ENCODE assay signal across 1 cellular context in the genomic region with DNA sequence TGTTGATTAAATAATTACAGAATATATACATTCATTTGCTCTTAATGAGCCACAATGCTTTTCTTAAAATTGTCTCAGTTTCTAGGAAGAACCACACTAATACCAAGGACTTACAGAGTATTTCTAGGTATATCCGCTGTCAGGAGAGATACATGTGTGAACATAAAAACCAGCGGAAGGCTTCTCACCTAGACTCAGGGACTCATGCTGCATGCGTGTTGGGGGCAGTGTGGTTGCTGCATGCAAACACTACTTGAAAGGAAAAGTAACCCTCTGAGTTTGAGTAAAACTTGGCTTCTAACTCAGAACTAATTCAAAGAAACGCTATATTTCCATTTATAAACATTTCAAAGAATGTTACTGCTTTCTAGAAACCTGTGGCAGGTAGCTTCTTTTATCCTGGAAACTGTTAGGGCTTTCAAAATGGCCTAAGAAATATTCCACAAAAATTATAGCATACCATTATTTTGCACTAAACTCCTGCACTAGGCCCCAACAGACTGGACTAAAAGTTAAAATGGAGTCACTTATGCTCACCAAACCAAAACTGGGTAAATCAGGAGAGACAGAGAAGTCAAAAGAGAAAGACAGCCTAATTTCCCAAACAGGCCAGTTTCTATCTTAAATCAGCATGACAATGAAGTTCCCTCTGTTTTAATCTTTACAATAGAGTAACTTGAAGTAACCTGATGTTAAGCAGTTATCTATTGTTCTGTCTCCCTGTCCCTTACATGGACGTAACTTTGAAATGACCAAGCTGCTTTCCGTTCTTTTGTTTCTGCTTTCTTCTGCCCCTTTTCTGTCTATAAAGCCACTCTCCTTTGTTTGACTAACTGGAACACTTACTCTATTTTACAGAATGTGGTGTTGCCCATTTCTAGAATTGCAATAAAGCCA.
TF ChIP-seq lines count a peak whose summit lies in the region.

No MANE protein-coding gene starts in this region.

TF ChIP-seq in HepG2, 621 proteins besides CTCF, POLR2A, EP300 and RAD21 (continued from another document):
- TF ChIP-seq, protein P1, sequence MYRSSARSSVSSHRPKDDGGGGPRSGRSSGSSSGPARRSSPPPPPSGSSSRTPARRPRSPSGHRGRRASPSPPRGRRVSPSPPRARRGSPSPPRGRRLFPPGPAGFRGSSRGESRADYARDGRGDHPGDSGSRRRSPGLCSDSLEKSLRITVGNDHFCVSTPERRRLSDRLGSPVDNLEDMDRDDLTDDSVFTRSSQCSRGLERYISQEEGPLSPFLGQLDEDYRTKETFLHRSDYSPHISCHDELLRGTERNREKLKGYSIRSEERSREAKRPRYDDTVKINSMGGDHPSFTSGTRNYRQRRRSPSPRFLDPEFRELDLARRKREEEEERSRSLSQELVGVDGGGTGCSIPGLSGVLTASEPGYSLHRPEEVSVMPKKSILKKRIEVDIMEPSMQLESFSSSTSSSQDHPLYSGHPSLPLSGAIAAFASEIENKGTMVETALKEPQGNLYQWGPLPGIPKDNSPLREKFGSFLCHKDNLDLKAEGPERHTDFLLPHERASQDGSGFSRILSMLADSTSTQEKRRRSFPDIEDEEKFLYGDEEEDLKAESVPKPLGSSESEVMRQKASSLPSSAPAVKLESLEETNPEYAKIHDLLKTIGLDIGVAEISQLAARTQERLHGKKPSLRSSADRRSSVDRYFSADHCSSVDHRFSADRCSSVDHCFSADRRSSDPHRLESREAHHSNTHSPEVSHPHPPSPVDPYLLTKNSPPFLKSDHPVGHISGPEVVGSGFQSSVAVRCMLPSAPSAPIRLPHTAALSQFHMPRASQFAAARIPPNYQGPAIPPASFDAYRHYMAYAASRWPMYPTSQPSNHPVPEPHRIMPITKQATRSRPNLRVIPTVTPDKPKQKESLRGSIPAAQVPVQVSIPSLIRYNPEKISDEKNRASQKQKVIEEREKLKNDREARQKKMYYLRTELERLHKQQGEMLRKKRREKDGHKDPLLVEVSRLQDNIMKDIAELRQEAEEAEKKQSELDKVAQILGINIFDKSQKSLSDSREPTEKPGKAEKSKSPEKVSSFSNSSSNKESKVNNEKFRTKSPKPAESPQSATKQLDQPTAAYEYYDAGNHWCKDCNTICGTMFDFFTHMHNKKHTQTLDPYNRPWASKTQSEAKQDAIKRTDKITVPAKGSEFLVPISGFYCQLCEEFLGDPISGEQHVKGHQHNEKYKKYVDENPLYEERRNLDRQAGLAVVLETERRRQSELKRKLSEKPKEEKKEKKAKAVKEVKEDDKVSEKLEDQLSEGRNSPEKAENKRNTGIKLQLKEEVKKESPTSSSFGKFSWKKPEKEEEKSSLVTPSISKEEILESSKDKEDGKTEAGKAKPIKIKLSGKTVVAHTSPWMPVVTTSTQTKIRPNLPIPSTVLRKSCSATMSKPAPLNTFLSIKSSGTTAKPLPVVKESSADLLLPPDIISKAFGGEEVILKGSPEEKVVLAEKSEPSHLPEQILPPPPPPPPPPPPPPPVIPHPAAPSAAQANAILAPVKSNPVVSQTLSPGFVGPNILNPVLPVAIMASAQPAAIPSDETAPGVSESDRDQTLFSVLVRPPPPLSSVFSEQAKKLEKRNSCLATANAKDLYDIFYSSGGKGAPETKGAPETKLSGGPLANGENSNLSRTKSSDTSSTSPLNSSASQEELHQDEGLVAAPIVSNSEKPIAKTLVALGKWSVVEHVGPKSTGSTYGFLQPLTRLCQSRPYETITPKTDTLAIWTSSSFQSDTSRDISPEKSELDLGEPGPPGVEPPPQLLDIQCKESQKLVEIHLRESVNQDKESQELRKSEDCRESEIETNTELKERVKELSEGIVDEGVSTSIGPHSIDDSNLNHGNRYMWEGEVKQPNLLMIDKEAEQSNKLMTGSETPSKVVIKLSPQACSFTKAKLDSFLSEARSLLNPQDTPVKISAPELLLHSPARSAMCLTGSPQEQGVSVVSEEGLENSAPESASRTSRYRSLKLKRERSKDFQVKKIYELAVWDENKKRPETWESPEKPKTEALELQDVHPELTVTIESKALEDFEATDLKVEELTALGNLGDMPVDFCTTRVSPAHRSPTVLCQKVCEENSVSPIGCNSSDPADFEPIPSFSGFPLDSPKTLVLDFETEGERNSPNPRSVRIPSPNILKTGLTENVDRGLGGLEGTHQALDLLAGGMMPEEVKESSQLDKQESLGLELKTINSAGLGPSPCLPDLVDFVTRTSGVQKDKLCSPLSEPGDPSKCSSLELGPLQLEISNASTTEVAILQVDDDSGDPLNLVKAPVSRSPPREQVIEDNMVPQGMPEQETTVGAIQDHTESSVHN (CRISPR knock-in tag; IDR thresholded peaks at IDR 0.05), result no peak
- no peak for TF ChIP-seq ZNF619 (CRISPR knock-in tag; IDR thresholded peaks at IDR 0.05)
- TF ChIP-seq, protein P2, sequence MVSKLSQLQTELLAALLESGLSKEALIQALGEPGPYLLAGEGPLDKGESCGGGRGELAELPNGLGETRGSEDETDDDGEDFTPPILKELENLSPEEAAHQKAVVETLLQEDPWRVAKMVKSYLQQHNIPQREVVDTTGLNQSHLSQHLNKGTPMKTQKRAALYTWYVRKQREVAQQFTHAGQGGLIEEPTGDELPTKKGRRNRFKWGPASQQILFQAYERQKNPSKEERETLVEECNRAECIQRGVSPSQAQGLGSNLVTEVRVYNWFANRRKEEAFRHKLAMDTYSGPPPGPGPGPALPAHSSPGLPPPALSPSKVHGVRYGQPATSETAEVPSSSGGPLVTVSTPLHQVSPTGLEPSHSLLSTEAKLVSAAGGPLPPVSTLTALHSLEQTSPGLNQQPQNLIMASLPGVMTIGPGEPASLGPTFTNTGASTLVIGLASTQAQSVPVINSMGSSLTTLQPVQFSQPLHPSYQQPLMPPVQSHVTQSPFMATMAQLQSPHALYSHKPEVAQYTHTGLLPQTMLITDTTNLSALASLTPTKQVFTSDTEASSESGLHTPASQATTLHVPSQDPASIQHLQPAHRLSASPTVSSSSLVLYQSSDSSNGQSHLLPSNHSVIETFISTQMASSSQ (IDR thresholded peaks at IDR 0.05; ENCODE audit: low read depth), result no peak
- TF ChIP-seq, protein P2 (CRISPR knock-in tag; IDR thresholded peaks at IDR 0.05; ENCODE audit: borderline replicate concordance), result no peak
